In the genomic region with DNA sequence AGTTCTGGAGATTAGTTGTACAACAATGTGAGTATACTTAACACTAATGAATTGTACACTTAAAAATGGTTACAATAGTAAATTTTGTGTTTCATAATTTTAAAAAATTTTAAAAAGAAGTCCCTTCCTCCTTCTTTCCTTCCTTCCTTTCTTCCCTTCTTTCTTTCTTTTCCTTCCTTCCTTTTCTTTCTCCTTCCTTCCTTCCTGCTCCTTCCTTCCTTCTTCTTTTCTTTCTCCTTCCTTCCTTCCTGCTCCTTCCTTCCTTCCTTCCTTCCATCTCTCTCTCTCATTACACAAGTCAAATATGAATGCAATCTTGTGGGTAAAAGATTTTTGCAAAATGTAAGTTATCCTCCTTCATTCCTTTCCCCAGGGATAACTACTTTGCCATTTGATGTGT, we compare ENCODE assay signal across 8 cellular contexts.
"Had no signal": no experiment of that assay in that cellular context is flagged by ENCODE, and none has a peak within 500 bp of the region (broad histone marks: within the 10 kb centered on the region; RNA-seq: fewer than 3 reads in every experiment).

No MANE protein-coding gene starts in this region.

- FAIRE-seq: HepG2, HTR-8/SVneo had no signal

- DNase-seq: IMR-90, Karpas-422, KBM-7, KG1 had no signal

- ATAC-seq: HepG2 had no signal

- H3K4me2 ChIP-seq: KMS-11 had no signal

- H3K9ac ChIP-seq: KMS-11 had no signal

- H3K27ac ChIP-seq: HL-60, KMS-11 had no signal
